ENCODE assay signal across 25 cellular contexts in the genomic region with DNA sequence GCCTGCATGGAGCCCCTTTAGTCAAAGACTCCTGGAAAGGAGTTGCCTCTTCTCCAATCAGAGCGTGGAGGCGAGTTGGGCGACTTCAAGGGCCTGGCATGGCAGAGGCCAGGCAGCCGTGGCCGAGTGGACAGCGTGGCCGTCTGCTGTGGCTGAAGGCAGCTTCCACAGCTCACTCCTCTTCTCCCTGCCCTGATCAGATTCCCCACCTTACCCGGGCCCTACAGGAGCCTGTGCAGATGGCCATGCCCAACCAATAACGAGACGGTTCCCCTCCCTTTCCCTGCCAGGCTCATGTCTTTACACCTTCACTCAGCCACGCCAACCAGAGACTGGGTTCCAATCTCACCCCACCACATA. TPM values are rescaled to one million over a fixed set of nuclear protein-coding genes. Genes with fewer than 3 reads are reported as not detected.
DNase-seq lines count a peak whose midpoint lies in the region; ATAC-seq and TF ChIP-seq lines count a peak whose summit lies in the region.
"Had no signal": no experiment of that assay in that cellular context is flagged by ENCODE, and none has a peak within 500 bp of the region (broad histone marks: within the 10 kb centered on the region; RNA-seq: fewer than 3 reads in every experiment).

No MANE protein-coding gene starts in this region.

- peak overlapping the region; percentile 46 for H2BK12ac ChIP-seq in neuronal stem cell (ENCODE audit: low read length)

- no peak overlapping the region for H3K9ac ChIP-seq in neuronal stem cell (ENCODE audit: low read depth, low read length, poor library complexity)
- H3K9ac ChIP-seq: BLaER1 treated with 17β-estradiol and CSF1 and Interleukin-3, amounts not matched to agents 10 nM and 100 nM had no signal

- no peak overlapping the region for H3K4me3 Mint-ChIP-seq in activated CD8-positive, alpha-beta T cell treated with anti-CD3 and anti-CD28 coated beads, Interleukin-2, amount 10 ng/mL, durations not matched to agents 7 days and 5 days
- H3K4me3 Mint-ChIP-seq: CD4-positive, alpha-beta memory T cell; IgD-negative memory B cell had no signal

- no peak overlapping the region for H3K14ac ChIP-seq in neuronal stem cell (ENCODE audit: low read length)

- peaks cover 2% of the 10 kb centered on the region for H3K4me1 Mint-ChIP-seq in activated CD8-positive, alpha-beta T cell treated with anti-CD3 and anti-CD28 coated beads, Interleukin-2, amount 10 ng/mL, durations not matched to agents 7 days and 5 days (ENCODE audit: low read depth)

- peak; percentile 15 for DNase-seq in NCI-H2171 treated with DMSO at 0.1 percent for 48 hours (lab: John Stamatoyannopoulos, UW)
- DNase-seq in NCI-H2171 (lab: John Stamatoyannopoulos, UW) = no peak
- no peak for DNase-seq in RWPE1 (ENCODE audit: low spot score)
- DNase-seq in epithelial cell of prostate (ENCODE audit: low read depth, low spot score) = no peak
- no peak for DNase-seq in neuronal stem cell (ENCODE audit: low spot score)
- no peak for DNase-seq in activated CD8-positive, alpha-beta T cell treated with anti-CD3 and anti-CD28 coated beads, Interleukin-2, amount 10 ng/mL, durations not matched to agents 7 days and 5 days
- no peak for DNase-seq in NAMALWA (ENCODE audit: low spot score)
- DNase-seq: CD4-positive, alpha-beta memory T cell; DND-41; Karpas-422; NCI-H1417; NCI-H187 treated with DMSO at 0.1 percent for 48 hours; NCI-H226; NCI-H524; NCI-H774; NK-92 treated with Interleukin-12 subunit alpha and Interleukin-12 subunit beta, amount 100 ng/mL, for 24 hours had no signal

- peaks cover 0 to 1% of the 10 kb centered on the region in 2 donors for H3K9me3 ChIP-seq in neuronal stem cell (replicated peaks in 1 of 2; ENCODE audit: control insufficient read depth in 2 of 2, insufficient read depth in 1 of 2, low read depth in 1 of 2, low read length in 2 of 2)
- H3K9me3 ChIP-seq: BLaER1 treated with 17β-estradiol and CSF1 and Interleukin-3, amounts not matched to agents 10 nM and 100 nM had no signal

- no peak overlapping the region for H3K4me2 ChIP-seq in neuronal stem cell (ENCODE audit: insufficient read depth, low read length, poor library complexity, severe bottlenecking)
- H3K4me2 ChIP-seq: BLaER1 treated with 17β-estradiol and CSF1 and Interleukin-3, amounts not matched to agents 10 nM and 100 nM had no signal

- H3K27ac ChIP-seq in RWPE1 = peak overlapping the region; percentile 81
- H3K27ac ChIP-seq in epithelial cell of prostate = peak overlapping the region; percentile 47
- H3K27ac ChIP-seq in neuronal stem cell (replicated peaks; ENCODE audit: low read length) = no peak overlapping the region
- H3K27ac ChIP-seq: 22Rv1; BLaER1 treated with 17β-estradiol and CSF1 and Interleukin-3, amounts not matched to agents 10 nM and 100 nM had no signal

- H2BK120ac ChIP-seq in neuronal stem cell (ENCODE audit: low read depth, low read length) = no peak overlapping the region

- TF ChIP-seq CTCF in RWPE1 (conservative IDR thresholded peaks at IDR 0.05; ENCODE audit: low read depth) = no peak

- no peak overlapping the region for H2BK5ac ChIP-seq in neuronal stem cell (ENCODE audit: low read length)

- no peak overlapping the region for H2AFZ ChIP-seq in neuronal stem cell (ENCODE audit: low read length)

- H3K27ac Mint-ChIP-seq in activated CD8-positive, alpha-beta T cell treated with anti-CD3 and anti-CD28 coated beads, Interleukin-2, amount 10 ng/mL, durations not matched to agents 7 days and 5 days = no peak overlapping the region
- H3K27ac Mint-ChIP-seq: IgD-negative memory B cell had no signal

- WGBS in neuronal stem cell (ENCODE audit: extremely low coverage in 2 of 2, insufficient read length in 2 of 2, insufficient replicate concordance in 1 of 2), 2 donors = no CpG with 5 or more reads among the region's 11 CpGs

- H2AK5ac ChIP-seq in neuronal stem cell (ENCODE audit: low read depth, low read length) = peak overlapping the region; percentile 83

- peak overlapping the region; percentile 90 for H2BK15ac ChIP-seq in neuronal stem cell (ENCODE audit: low read length)

- H3K4ac ChIP-seq in neuronal stem cell (ENCODE audit: low read length) = no peak overlapping the region

- ATAC-seq in activated CD8-positive, alpha-beta T cell treated with anti-CD3 and anti-CD28 coated beads, Interleukin-2, amount 10 ng/mL, durations not matched to agents 7 days and 5 days = no peak
- no peak for ATAC-seq in GM18907 (IDR thresholded peaks at IDR 0.05; ENCODE audit: unreplicated experiment)
- ATAC-seq: GM12878, Panc1 had no signal

- no peaks in the 10 kb centered on the region for H3K9me3 Mint-ChIP-seq in activated CD8-positive, alpha-beta T cell treated with anti-CD3 and anti-CD28 coated beads, Interleukin-2, amount 10 ng/mL, durations not matched to agents 7 days and 5 days (ENCODE audit: insufficient read depth)
- H3K9me3 Mint-ChIP-seq: CD4-positive, alpha-beta memory T cell; IgD-negative memory B cell had no signal

- no peak overlapping the region for H3K18ac ChIP-seq in neuronal stem cell (ENCODE audit: low read length)

- H3K4me1 ChIP-seq in neuronal stem cell (ENCODE audit: control insufficient read depth in 2 of 2, insufficient read depth in 1 of 2, low read depth in 1 of 2, low read length in 2 of 2) = peaks cover 13 to 17% of the 10 kb centered on the region in 2 donors

- no peak overlapping the region for H4K8ac ChIP-seq in neuronal stem cell (ENCODE audit: low read depth, low read length)

- POLR2A ChIA-PET in RWPE1 (lab: Yijun Ruan, JAX; ENCODE audit: low non-redundant PET) = no interaction called here
- POLR2A ChIA-PET in activated CD8-positive, alpha-beta T cell treated with anti-CD3 and anti-CD28 coated beads, Interleukin-2, amount 10 ng/mL, durations not matched to agents 7 days and 5 days (lab: Charles Lee) = no interaction called here

- H4K91ac ChIP-seq in neuronal stem cell (ENCODE audit: low read depth, low read length, poor library complexity) = no peak overlapping the region

- H3K27me3 Mint-ChIP-seq in activated CD8-positive, alpha-beta T cell treated with anti-CD3 and anti-CD28 coated beads, Interleukin-2, amount 10 ng/mL, durations not matched to agents 7 days and 5 days (ENCODE audit: low read depth) = peaks cover 7% of the 10 kb centered on the region

- H3K27me3 ChIP-seq in neuronal stem cell (ENCODE audit: control insufficient read depth in 3 of 3, insufficient read depth in 3 of 3, low read depth in 1 of 3, low read length in 3 of 3) = peaks cover 0 to 22% (median 0%) of the 10 kb centered on the region in 3 experiments
- H3K27me3 ChIP-seq: BLaER1 treated with 17β-estradiol and CSF1 and Interleukin-3, amounts not matched to agents 10 nM and 100 nM had no signal

- no peaks in the 10 kb centered on the region for H3K36me3 ChIP-seq in neuronal stem cell (replicated peaks in 1 of 2; ENCODE audit: control insufficient read depth in 2 of 2, insufficient read depth in 2 of 2, low read length in 2 of 2)
- H3K36me3 ChIP-seq: BLaER1 treated with 17β-estradiol and CSF1 and Interleukin-3, amounts not matched to agents 10 nM and 100 nM had no signal

- H3K36me3 Mint-ChIP-seq in activated CD8-positive, alpha-beta T cell treated with anti-CD3 and anti-CD28 coated beads, Interleukin-2, amount 10 ng/mL, durations not matched to agents 7 days and 5 days (ENCODE audit: low read depth) = no peaks in the 10 kb centered on the region
- H3K36me3 Mint-ChIP-seq: CD4-positive, alpha-beta memory T cell; IgD-negative memory B cell had no signal

- CTCF ChIA-PET in RWPE1 (lab: Yijun Ruan, JAX) = interaction anchor here (1.0 kb wide), 1 partner anchor 100 kb away, joined by 3 read pairs; no protein-coding TSS in a partner anchor
- CTCF ChIA-PET in activated CD8-positive, alpha-beta T cell treated with anti-CD3 and anti-CD28 coated beads, Interleukin-2, amount 10 ng/mL, durations not matched to agents 7 days and 5 days (lab: Charles Lee) = interaction anchor here (1.5 kb wide), 1 partner anchor 18 kb away, joined by 3 read pairs; no protein-coding TSS in a partner anchor

- H3K4me3 ChIP-seq in neuronal stem cell (ENCODE audit: low read length in 2 of 2) = no peak overlapping the region
- H3K4me3 ChIP-seq: BLaER1 treated with 17β-estradiol and CSF1 and Interleukin-3, amounts not matched to agents 10 nM and 100 nM; GM12878 had no signal

- peak overlapping the region; percentile 18 for H3K23ac ChIP-seq in neuronal stem cell (ENCODE audit: low read depth, low read length, poor library complexity)

- no peaks in the 10 kb centered on the region for H3K79me1 ChIP-seq in neuronal stem cell (ENCODE audit: low read depth, low read length)

RNA-seq across cellular contexts. Expression of a gene that starts 15.3 kb away (rescaled TPM):
- 0.04 TPM for polyA plus RNA-seq in neuronal stem cell (2013, experiment 1 of 2)
- polyA plus RNA-seq in neuronal stem cell (2013, experiment 2 of 2) = not detected
- not detected for total RNA-seq in activated CD8-positive, alpha-beta T cell treated with anti-CD3 and anti-CD28 coated beads, Interleukin-2, amount 10 ng/mL, durations not matched to agents 7 days and 5 days
- total RNA-seq: CD4-positive, alpha-beta memory T cell; GM12878; H4; M059J; SK-MEL-5 had no signal
- polyA plus RNA-seq: CD4-positive, alpha-beta memory T cell; IgD-negative memory B cell had no signal

RNA-seq across cellular contexts. Expression of a gene that starts 20.0 kb away (rescaled TPM):
- polyA plus RNA-seq in neuronal stem cell (2013, experiment 1 of 2) = not detected
- not detected for polyA plus RNA-seq in neuronal stem cell (2013, experiment 2 of 2)
- not detected for total RNA-seq in activated CD8-positive, alpha-beta T cell treated with anti-CD3 and anti-CD28 coated beads, Interleukin-2, amount 10 ng/mL, durations not matched to agents 7 days and 5 days
- total RNA-seq: CD4-positive, alpha-beta memory T cell; GM12878; H4; M059J; SK-MEL-5 had no signal
- polyA plus RNA-seq: CD4-positive, alpha-beta memory T cell; GM12878; IgD-negative memory B cell had no signal
